In the genomic region with DNA sequence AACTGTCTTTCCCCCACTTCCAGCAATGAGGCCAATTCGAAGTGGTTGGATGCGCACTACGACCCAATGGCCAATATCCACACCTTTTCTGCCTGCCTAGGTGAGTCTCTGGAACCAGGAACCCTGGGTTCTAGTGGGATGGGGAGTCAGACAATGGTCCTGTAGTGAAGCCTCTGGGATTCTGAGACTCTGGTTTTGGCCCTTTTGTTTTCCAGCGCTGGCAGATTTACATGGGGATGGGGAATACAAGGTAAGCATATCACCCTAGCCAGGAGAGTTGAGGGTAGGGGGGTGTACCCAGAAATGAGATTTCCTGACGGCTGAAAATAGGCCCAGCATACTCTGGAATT, we compare ENCODE assay signal across 8 cellular contexts. TPM values are rescaled to one million over a fixed set of nuclear protein-coding genes. Genes with fewer than 3 reads are reported as not detected.
DNase-seq lines count a peak whose midpoint lies in the region; ATAC-seq and TF ChIP-seq lines count a peak whose summit lies in the region.

No MANE protein-coding gene starts in this region.

- H3K4me1 Mint-ChIP-seq in activated CD4-positive, alpha-beta memory T cell treated with anti-CD3 and anti-CD28 coated beads for 36 hours (ENCODE audit: low read depth), result peaks cover 16% of the 10 kb centered on the region

- H3K27ac ChIP-seq in HCT116 (ENCODE audit: low read depth, low read length) (peak overlapping the region; percentile 54), smooth muscle cell (ENCODE audit: low read depth) (peak overlapping the region; percentile 65)

- intact Hi-C loops in HCT116 (cut with micrococcal nuclease), result no loop called here
- intact Hi-C loops in activated CD4-positive, alpha-beta memory T cell treated with anti-CD3 and anti-CD28 coated beads for 36 hours (cut with micrococcal nuclease), result no loop called here

- H3K27me3 Mint-ChIP-seq in activated CD4-positive, alpha-beta memory T cell treated with anti-CD3 and anti-CD28 coated beads for 36 hours, result no peaks in the 10 kb centered on the region

- POLR2A ChIA-PET in HCT116 (lab: Charles Lee), result interaction anchor here (0.9 kb wide), 1 partner anchor 31 kb away, joined by 3 read pairs; a partner anchor contains a TSS
- POLR2A ChIA-PET in activated CD4-positive, alpha-beta memory T cell treated with anti-CD3 and anti-CD28 coated beads for 36 hours (lab: Charles Lee), result interaction anchor here (0.5 to 1.8 kb wide), 4 partner anchors 12 to 35 kb away, joined by 3 to 8 read pairs (median 4); a partner anchor contains a TSS

- DNase-seq in HCT116 (ENCODE audit: low read depth, low spot score) (no peak), smooth muscle cell (lab: John Stamatoyannopoulos, UW; ENCODE audit: unreplicated experiment) (no peak), NCI-H1417 treated with DMSO at 0.1 percent for 48 hours (lab: John Stamatoyannopoulos, UW) (no peak), SW 1271 (lab: John Stamatoyannopoulos, UW) (no peak)
- DNase-seq in activated CD4-positive, alpha-beta memory T cell treated with anti-CD3 and anti-CD28 coated beads for 36 hours, result no peak

- H3K36me3 ChIP-seq in HCT116 (ENCODE audit: control insufficient read depth in 1 of 2, insufficient read depth in 2 of 2, low read length in 2 of 2) (peaks cover 0 to 3% of the 10 kb centered on the region in 2 experiments; a peak in 1 of 4 replicates), iPS-15b (ENCODE audit: control insufficient read depth, insufficient read depth, low read length) (peaks cover 4% of the 10 kb centered on the region), smooth muscle cell (ENCODE audit: low read depth) (no peaks in the 10 kb centered on the region)

- peaks cover 13% of the 10 kb centered on the region for H3K36me3 Mint-ChIP-seq in activated CD4-positive, alpha-beta memory T cell treated with anti-CD3 and anti-CD28 coated beads for 36 hours

- no peak for TF ChIP-seq POLR2A in HCT116 (IDR thresholded peaks at IDR 0.05; ENCODE audit: borderline replicate concordance, extremely low read depth, insufficient read depth, insufficient read length)

- no peaks in the 10 kb centered on the region for H4K20me1 ChIP-seq in HCT116 (ENCODE audit: insufficient read depth)
- H4K20me1 ChIP-seq in smooth muscle cell (ENCODE audit: low read depth), result no peaks in the 10 kb centered on the region

- peak overlapping the region; percentile 88 for H3K4me3 Mint-ChIP-seq in activated CD4-positive, alpha-beta memory T cell treated with anti-CD3 and anti-CD28 coated beads for 36 hours

- H3K27me3 ChIP-seq in HCT116 (ENCODE audit: insufficient read depth, low read length) (no peaks in the 10 kb centered on the region), iPS-15b (ENCODE audit: control insufficient read depth, insufficient read depth, low read length) (no peaks in the 10 kb centered on the region), smooth muscle cell (ENCODE audit: low read depth) (no peaks in the 10 kb centered on the region)

- H2AFZ ChIP-seq in HCT116 (ENCODE audit: low read depth, low read length, poor library complexity, severe bottlenecking) (no peak overlapping the region), smooth muscle cell (ENCODE audit: low read depth) (peak overlapping the region; percentile 97)

- RAD21 ChIA-PET in HCT116 (lab: Charles Lee; ENCODE audit: low non-redundant PET in 1 of 2, low total read pairs in 2 of 2, uncharacterized antibody in 2 of 2, unreplicated experiment in 2 of 2), result no interaction called here

- H3K9me2 ChIP-seq in HCT116 (ENCODE audit: insufficient read depth), result no peaks in the 10 kb centered on the region

- no peaks in the 10 kb centered on the region for H3K9me3 ChIP-seq in HCT116 (ENCODE audit: control insufficient read depth in 1 of 2, insufficient read depth in 1 of 2, low read depth in 1 of 2, low read length in 2 of 2)
- H3K9me3 ChIP-seq in iPS-15b (ENCODE audit: control insufficient read depth, insufficient read depth, low read length), result no peaks in the 10 kb centered on the region
- no peaks in the 10 kb centered on the region for H3K9me3 ChIP-seq in smooth muscle cell (replicated peaks; ENCODE audit: low read depth)

- no peaks in the 10 kb centered on the region for H3F3A ChIP-seq in smooth muscle cell (ENCODE audit: low read depth)

- TF ChIP-seq RAD21 in HCT116 (IDR thresholded peaks at IDR 0.05; ENCODE audit: low read depth), result no peak

- H3K4me3 ChIP-seq in HCT116 (replicated peaks in 1 of 2; ENCODE audit: low read depth in 1 of 2, low read length in 2 of 2), result peak overlapping the region; percentile 91 to 99
- peak overlapping the region; percentile 92 for H3K4me3 ChIP-seq in iPS-15b (ENCODE audit: low read depth, low read length)
- H3K4me3 ChIP-seq in smooth muscle cell, result peak overlapping the region; percentile 100

- H3K4me1 ChIP-seq in HCT116 (ENCODE audit: control insufficient read depth in 1 of 2, insufficient read depth in 2 of 2, low read length in 2 of 2), result peaks cover 5 to 12% of the 10 kb centered on the region in 2 experiments; a peak in 3 of 4 replicates
- H3K4me1 ChIP-seq in iPS-15b (ENCODE audit: control insufficient read depth, insufficient read depth, low read length), result no peaks in the 10 kb centered on the region
- H3K4me1 ChIP-seq in smooth muscle cell (ENCODE audit: low read depth), result peaks cover 8% of the 10 kb centered on the region

- ATAC-seq in HCT116 (peak; percentile 10), HG02623 (IDR thresholded peaks at IDR 0.05; ENCODE audit: unreplicated experiment) (no peak), GM21529 (IDR thresholded peaks at IDR 0.05; ENCODE audit: unreplicated experiment) (no peak)

- H3K4me2 ChIP-seq in HCT116 (ENCODE audit: low read length) (peak overlapping the region; percentile 87), smooth muscle cell (peak overlapping the region; percentile 100)

- TSS peak; percentile 83 for BruUV-seq in HCT116 (replicated peaks; lab: Mats Ljungman, UMichigan)

- peak overlapping the region; percentile 76 for H3K9ac ChIP-seq in HCT116 (ENCODE audit: low read length)
- H3K9ac ChIP-seq in iPS-15b (ENCODE audit: low read depth, low read length), result peak overlapping the region; percentile 62
- peak overlapping the region; percentile 89 for H3K9ac ChIP-seq in smooth muscle cell (ENCODE audit: low read depth)

- TF ChIP-seq CTCF in HCT116 (IDR thresholded peaks at IDR 0.05 in 2 of 3, conservative IDR thresholded peaks at IDR 0.05 in 1 of 3; ENCODE audit: borderline replicate concordance in 1 of 3, insufficient read depth in 1 of 3, low read depth in 2 of 3, low read length in 2 of 3), result no peak
- TF ChIP-seq CTCF in smooth muscle cell (IDR thresholded peaks at IDR 0.05; ENCODE audit: borderline replicate concordance, insufficient read depth, poor library complexity, severe bottlenecking), result no peak

- H3K9me3 Mint-ChIP-seq in activated CD4-positive, alpha-beta memory T cell treated with anti-CD3 and anti-CD28 coated beads for 36 hours, result no peaks in the 10 kb centered on the region

- peaks cover 16% of the 10 kb centered on the region for H3K79me2 ChIP-seq in HCT116 (ENCODE audit: insufficient read depth, low read length)
- peaks cover 23% of the 10 kb centered on the region for H3K79me2 ChIP-seq in smooth muscle cell (ENCODE audit: low read depth)

- WGBS in smooth muscle cell (ENCODE audit: low lambda C conversion rate), result 12% methylated on average over 5 of the region's 5 CpGs

- H3K27ac Mint-ChIP-seq in activated CD4-positive, alpha-beta memory T cell treated with anti-CD3 and anti-CD28 coated beads for 36 hours, result no peak overlapping the region

- CTCF ChIA-PET in HCT116 (lab: Charles Lee), result interaction anchor here (0.6 to 1.6 kb wide), 2 partner anchors 18 to 168 kb away, joined by 3 to 4 read pairs; no protein-coding TSS in a partner anchor
- CTCF ChIA-PET in activated CD4-positive, alpha-beta memory T cell treated with anti-CD3 and anti-CD28 coated beads for 36 hours (lab: Charles Lee), result interaction anchor here (0.6 to 4.2 kb wide), 6 partner anchors 19 to 342 kb away, joined by 3 to 24 read pairs (median 4); a partner anchor contains a TSS

TF ChIP-seq in HCT116, 20 proteins besides CTCF, POLR2A, EP300 and RAD21 (continues in another document):
- TF ChIP-seq SRF (IDR thresholded peaks at IDR 0.05; ENCODE audit: low read depth) (no peak), ZNF274 (IDR thresholded peaks at IDR 0.05; ENCODE audit: low read depth, low read length) (no peak)

RNA-seq across cellular contexts. Expression of a gene that starts 0.5 kb away (rescaled TPM):
- total RNA-seq in HCT116 (2021; ENCODE audit: unreplicated experiment) (29.8 TPM), smooth muscle cell (25.9 and 30.1 TPM in 2 replicates)
- polyA plus RNA-seq in HCT116 (2012), result 11.2 and 19.0 TPM in 2 replicates
- 10 to 100 TPM; 11.1 to 13.2 TPM for total RNA-seq in activated CD4-positive, alpha-beta memory T cell treated with anti-CD3 and anti-CD28 coated beads for 36 hours
- 13.0 and 15.6 TPM in 2 replicates for polyA plus RNA-seq in smooth muscle cell

RNA-seq across cellular contexts. Expression of a gene that starts 30.7 kb away (rescaled TPM):
- total RNA-seq in HCT116 (2021; ENCODE audit: unreplicated experiment), result 55.6 TPM
- polyA plus RNA-seq in HCT116 (2012), result 55.7 and 59.8 TPM in 2 replicates
- 10 to 100 TPM; 76.1 to 89.7 TPM for total RNA-seq in activated CD4-positive, alpha-beta memory T cell treated with anti-CD3 and anti-CD28 coated beads for 36 hours
- total RNA-seq in smooth muscle cell, result 34.6 and 59.2 TPM in 2 replicates
- 38.0 and 40.1 TPM in 2 replicates for polyA plus RNA-seq in smooth muscle cell

RNA-seq across cellular contexts. Expression of a gene that starts 34.9 kb away (rescaled TPM):
- total RNA-seq in HCT116 (2021; ENCODE audit: unreplicated experiment), result 10.5 TPM
- polyA plus RNA-seq in HCT116 (2012), result 7.3 and 8.3 TPM in 2 replicates
- 10 to 100 TPM; 13.5 to 14.9 TPM for total RNA-seq in activated CD4-positive, alpha-beta memory T cell treated with anti-CD3 and anti-CD28 coated beads for 36 hours
- total RNA-seq in smooth muscle cell, result 11.1 and 15.7 TPM in 2 replicates
- polyA plus RNA-seq in smooth muscle cell, result 13.9 and 14.4 TPM in 2 replicates

RNA-seq across cellular contexts. Expression of a gene that starts 35.7 kb away (rescaled TPM):
- not detected for total RNA-seq in HCT116 (2021; ENCODE audit: unreplicated experiment)
- polyA plus RNA-seq in HCT116 (2012), result 0.01 and 0.03 TPM in 2 replicates
- total RNA-seq in activated CD4-positive, alpha-beta memory T cell treated with anti-CD3 and anti-CD28 coated beads for 36 hours, result under 1 TPM; 0.15 to 0.24 TPM
- 0.49 TPM in 1 of 2 replicates, not detected in the other for total RNA-seq in smooth muscle cell
- polyA plus RNA-seq in smooth muscle cell, result 1.3 and 1.4 TPM in 2 replicates

RNA-seq across cellular contexts. Expression of a gene that starts 44.3 kb away (rescaled TPM):
- total RNA-seq in HCT116 (2021; ENCODE audit: unreplicated experiment) (12.8 TPM), smooth muscle cell (2.1 and 3.8 TPM in 2 replicates)
- 5.8 and 6.5 TPM in 2 replicates for polyA plus RNA-seq in HCT116 (2012)
- total RNA-seq in activated CD4-positive, alpha-beta memory T cell treated with anti-CD3 and anti-CD28 coated beads for 36 hours, result 1 to 10 TPM; 7.0 to 8.5 TPM
- polyA plus RNA-seq in smooth muscle cell, result 9.4 and 10.6 TPM in 2 replicates
